Comparison of ENCODE assay signal across 24 cellular contexts in genomic region chr1:167924102-167924501, GRCh38. TPM values are rescaled to one million over a fixed set of nuclear protein-coding genes. Genes with fewer than 3 reads are reported as not detected.
"Had no signal": no experiment of that assay in that cellular context is flagged by ENCODE, and none has a peak within 500 bp of the region (broad histone marks: within the 10 kb centered on the region; RNA-seq: fewer than 3 reads in every experiment).

No MANE protein-coding gene starts in this region.

- ATAC-seq: activated CD4-positive, CD25-positive, alpha-beta regulatory T cell treated with anti-CD3 and anti-CD28 coated beads, Interleukin-2, amount 50 U/mL, for 24 hours; activated CD8-positive, alpha-beta T cell treated with anti-CD3 and anti-CD28 coated beads for 36 hours; T-helper 17 cell had no signal

- H3K27ac Mint-ChIP-seq: activated CD8-positive, alpha-beta T cell treated with anti-CD3 and anti-CD28 coated beads for 36 hours; activated naive CD8-positive, alpha-beta T cell treated with anti-CD3 and anti-CD28 coated beads, Interleukin-2, amount 10 ng/mL, durations not matched to agents 7 days and 5 days; T-helper 17 cell had no signal

- DNase-seq: activated CD4-positive, alpha-beta T cell treated with anti-CD3 and anti-CD28 coated beads for 4 hours; activated CD8-positive, alpha-beta memory T cell treated with anti-CD3 and anti-CD28 coated beads, Interleukin-2, amount 50 U/mL, for 48 hours; activated CD8-positive, alpha-beta T cell treated with anti-CD3 and anti-CD28 coated beads for 36 hours; activated naive CD4-positive, alpha-beta T cell treated with anti-CD3 and anti-CD28 coated beads, Interleukin-2, amount 50 U/mL, for 16 hours; activated naive CD8-positive, alpha-beta T cell treated with anti-CD3 and anti-CD28 coated beads, Interleukin-2, amount 10 ng/mL, durations not matched to agents 7 days and 5 days; activated T-cell treated with anti-CD3 and anti-CD28 coated beads, Interleukin-2, amount 50 U/mL, for 1 hour; adrenal gland; anterior cingulate cortex; MM.1S; NCI-H1105; NCI-H1436 treated with DMSO at 0.1 percent for 48 hours; NCI-H187; NCI-H2081; NCI-H510A treated with DMSO at 0.1 percent for 48 hours; NCI-H69; NK-92 treated with Interleukin-12 subunit alpha and Interleukin-12 subunit beta, amount 100 ng/mL, for 24 hours; Peyer's patch; SHP77; T-helper 17 cell; T-helper 9 cell had no signal

- H3K4me3 Mint-ChIP-seq: activated CD8-positive, alpha-beta T cell treated with anti-CD3 and anti-CD28 coated beads for 36 hours; activated naive CD8-positive, alpha-beta T cell treated with anti-CD3 and anti-CD28 coated beads, Interleukin-2, amount 10 ng/mL, durations not matched to agents 7 days and 5 days; T-helper 17 cell had no signal

- H3K4me3 ChIP-seq: adrenal gland, Peyer's patch, SJSA1 had no signal

- H3K9me3 ChIP-seq: adrenal gland, Peyer's patch, SJSA1 had no signal

- H3K27me3 Mint-ChIP-seq: activated CD8-positive, alpha-beta T cell treated with anti-CD3 and anti-CD28 coated beads for 36 hours; activated naive CD8-positive, alpha-beta T cell treated with anti-CD3 and anti-CD28 coated beads, Interleukin-2, amount 10 ng/mL, durations not matched to agents 7 days and 5 days; T-helper 17 cell had no signal

- H3K36me3 ChIP-seq: adrenal gland had no signal

- H3K27ac ChIP-seq: adrenal gland, KMS-11, Peyer's patch, RWPE1, SJSA1 had no signal

- H3K4me1 ChIP-seq: SJSA1 had no signal

- H3K9me3 Mint-ChIP-seq: activated CD8-positive, alpha-beta T cell treated with anti-CD3 and anti-CD28 coated beads for 36 hours; activated naive CD8-positive, alpha-beta T cell treated with anti-CD3 and anti-CD28 coated beads, Interleukin-2, amount 10 ng/mL, durations not matched to agents 7 days and 5 days had no signal

- H3K4me1 Mint-ChIP-seq: activated naive CD8-positive, alpha-beta T cell treated with anti-CD3 and anti-CD28 coated beads, Interleukin-2, amount 10 ng/mL, durations not matched to agents 7 days and 5 days had no signal

RNA-seq across cellular contexts. Expression of gene ADCY10, which starts 10.2 kb away (rescaled TPM):
- total RNA-seq: SJSA1 had no signal
